1 cellular context compared by ENCODE assay signal in genomic region chr1:9065213-9065751, GRCh38.
TF ChIP-seq lines count a peak whose summit lies in the region.

No MANE protein-coding gene starts in this region.

TF ChIP-seq in K562, 482 proteins besides CTCF, POLR2A, EP300 and RAD21 (continued from another document):
- TF ChIP-seq ESRRA (IDR thresholded peaks at IDR 0.05; ENCODE audit: borderline replicate concordance, low read depth) = peak; percentile 59; the same call in 1 of the 2 replicates
